16 cellular contexts compared by ENCODE assay signal in the genomic region with DNA sequence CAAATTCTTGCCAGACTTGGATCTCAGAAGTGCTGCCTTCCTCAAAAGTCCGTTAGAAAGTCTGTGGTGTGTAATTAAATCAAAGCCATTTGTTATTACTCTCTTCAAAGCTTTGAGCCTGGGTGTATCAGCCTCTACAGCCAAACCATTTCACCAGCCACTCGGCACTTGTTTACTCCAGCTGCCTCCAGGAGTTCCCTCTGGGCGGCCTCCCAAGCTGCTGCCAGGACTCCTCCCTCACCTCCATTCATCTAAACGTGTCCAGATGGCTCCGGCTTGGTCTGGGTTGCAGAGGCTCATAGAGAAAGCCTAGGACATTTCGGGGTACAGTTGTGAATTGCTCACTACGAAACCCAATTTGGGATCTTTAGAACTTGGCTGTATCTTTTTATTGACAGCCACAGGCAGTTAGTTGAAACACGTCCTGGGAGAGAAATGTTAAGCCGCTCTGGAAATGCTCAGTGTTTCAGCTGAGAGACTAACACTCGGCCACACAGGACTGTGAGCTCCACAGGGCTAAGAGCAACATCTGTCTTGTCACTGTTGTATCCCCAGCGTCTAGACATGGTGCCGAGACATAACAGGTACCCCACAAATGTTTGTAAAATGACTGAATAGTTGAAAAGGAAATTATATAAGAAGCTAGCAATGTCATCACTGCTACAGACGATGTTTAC.
DNase-seq lines count a peak whose midpoint lies in the region; ATAC-seq and TF ChIP-seq lines count a peak whose summit lies in the region.
"Had no signal": no experiment of that assay in that cellular context is flagged by ENCODE, and none has a peak within 500 bp of the region (broad histone marks: within the 10 kb centered on the region; RNA-seq: fewer than 3 reads in every experiment).

No MANE protein-coding gene starts in this region.

- 57 to 76% methylated on average over 13 of the region's 13 CpGs for WGBS in sigmoid colon, 2 donors

- H3K27me3 Mint-ChIP-seq in glutamatergic neuron (ENCODE audit: unreplicated experiment) = no peaks in the 10 kb centered on the region
- no peaks in the 10 kb centered on the region for H3K27me3 Mint-ChIP-seq in naive thymus-derived CD8-positive, alpha-beta T cell

- ATAC-seq in naive thymus-derived CD8-positive, alpha-beta T cell = no peak
- ATAC-seq in GM21381 (IDR thresholded peaks at IDR 0.05; ENCODE audit: unreplicated experiment) = no peak
- ATAC-seq: activated CD8-positive, alpha-beta T cell treated with anti-CD3 and anti-CD28 coated beads, Interleukin-2, amount 10 ng/mL, durations not matched to agents 7 days and 5 days; GM12878; PC-3 had no signal

- intact Hi-C loops in sigmoid colon (cut with DNase I) = loop anchor here (10.0 kb wide), 1 partner anchor 90 kb away; no protein-coding TSS in a partner anchor

- peaks cover 5% of the 10 kb centered on the region for H3K4me1 Mint-ChIP-seq in glutamatergic neuron (ENCODE audit: low read depth, unreplicated experiment)
- no peaks in the 10 kb centered on the region for H3K4me1 Mint-ChIP-seq in naive thymus-derived CD8-positive, alpha-beta T cell
- H3K4me1 Mint-ChIP-seq: central memory CD8-positive, alpha-beta T cell had no signal

- DNase-seq in NCI-H1417 (lab: John Stamatoyannopoulos, UW) (peak; percentile 21 to 60 (median 59)), NCI-H1417 treated with DMSO at 0.1 percent for 48 hours (lab: John Stamatoyannopoulos, UW) (no peak), NCI-H2107 (lab: John Stamatoyannopoulos, UW) (peak; percentile 25), glutamatergic neuron (peak; percentile 31), sigmoid colon (peak; percentile 81), substantia nigra (lab: John Stamatoyannopoulos, UW) (no peak)
- DNase-seq in naive thymus-derived CD8-positive, alpha-beta T cell = no peak
- DNase-seq: activated CD8-positive, alpha-beta T cell treated with anti-CD3 and anti-CD28 coated beads, Interleukin-2, amount 10 ng/mL, durations not matched to agents 7 days and 5 days; activated naive CD4-positive, alpha-beta T cell; NCI-H1436 treated with DMSO at 0.1 percent for 48 hours; PC-3 had no signal

- TF ChIP-seq POLR2A in sigmoid colon (IDR thresholded peaks at IDR 0.05) = no peak

- H3K9me3 Mint-ChIP-seq in glutamatergic neuron (ENCODE audit: unreplicated experiment) = peaks cover 3% of the 10 kb centered on the region
- H3K9me3 Mint-ChIP-seq in naive thymus-derived CD8-positive, alpha-beta T cell = no peaks in the 10 kb centered on the region
- H3K9me3 Mint-ChIP-seq: central memory CD8-positive, alpha-beta T cell had no signal

- H3K27ac Mint-ChIP-seq in glutamatergic neuron (ENCODE audit: unreplicated experiment) = no peak overlapping the region
- H3K27ac Mint-ChIP-seq in naive thymus-derived CD8-positive, alpha-beta T cell = no peak overlapping the region
- H3K27ac Mint-ChIP-seq: activated CD8-positive, alpha-beta T cell treated with anti-CD3 and anti-CD28 coated beads, Interleukin-2, amount 10 ng/mL, durations not matched to agents 7 days and 5 days had no signal

- H3K9me3 ChIP-seq in sigmoid colon = no peaks in the 10 kb centered on the region
- H3K9me3 ChIP-seq: thoracic aorta had no signal

- H3K36me3 ChIP-seq in sigmoid colon = no peaks in the 10 kb centered on the region
- H3K36me3 ChIP-seq: thoracic aorta had no signal

- no peak for TF ChIP-seq CTCF in glutamatergic neuron (IDR thresholded peaks at IDR 0.05; ENCODE audit: partially characterized antibody, unreplicated experiment)
- TF ChIP-seq CTCF in sigmoid colon (IDR thresholded peaks at IDR 0.05) = no peak

- no peak overlapping the region for H3K4me3 ChIP-seq in sigmoid colon
- H3K4me3 ChIP-seq: GM12878, thoracic aorta had no signal

- H3K4me3 Mint-ChIP-seq in glutamatergic neuron (ENCODE audit: unreplicated experiment) = no peak overlapping the region
- H3K4me3 Mint-ChIP-seq in naive thymus-derived CD8-positive, alpha-beta T cell = no peak overlapping the region
- H3K4me3 Mint-ChIP-seq: activated CD8-positive, alpha-beta T cell treated with anti-CD3 and anti-CD28 coated beads, Interleukin-2, amount 10 ng/mL, durations not matched to agents 7 days and 5 days; central memory CD8-positive, alpha-beta T cell had no signal

- peaks cover 0 to 29% (median 24%) of the 10 kb centered on the region in 4 donors for H3K4me1 ChIP-seq in sigmoid colon

- H3K36me3 Mint-ChIP-seq in glutamatergic neuron (ENCODE audit: unreplicated experiment) = no peaks in the 10 kb centered on the region
- no peaks in the 10 kb centered on the region for H3K36me3 Mint-ChIP-seq in naive thymus-derived CD8-positive, alpha-beta T cell

- no peak for TF ChIP-seq EP300 in sigmoid colon (IDR thresholded peaks at IDR 0.05)

- POLR2A ChIA-PET in naive thymus-derived CD8-positive, alpha-beta T cell (lab: Charles Lee) = no interaction called here

- no peaks in the 10 kb centered on the region for H3K27me3 ChIP-seq in sigmoid colon

- H3K27ac ChIP-seq in sigmoid colon (no peak overlapping the region), substantia nigra (ENCODE audit: low read depth, low read length, poor library complexity, severe bottlenecking) (no peak overlapping the region)
- H3K27ac ChIP-seq: 22Rv1, thoracic aorta had no signal

Comparison
In these comparisons a context has a peak if more than half of its experiments do, and no peak if none do; other contexts are left out.
1. DNase-seq: peak in NCI-H1417 (3 of 3), NCI-H2107 (single experiment), glutamatergic neuron (single experiment) and sigmoid colon (single experiment); none in NCI-H1417 treated with DMSO at 0.1 percent for 48 hours (single experiment), substantia nigra (0 of 49) and naive thymus-derived CD8-positive, alpha-beta T cell (0 of 10).